ENCODE assay signal across 3 cellular contexts in the genomic region with DNA sequence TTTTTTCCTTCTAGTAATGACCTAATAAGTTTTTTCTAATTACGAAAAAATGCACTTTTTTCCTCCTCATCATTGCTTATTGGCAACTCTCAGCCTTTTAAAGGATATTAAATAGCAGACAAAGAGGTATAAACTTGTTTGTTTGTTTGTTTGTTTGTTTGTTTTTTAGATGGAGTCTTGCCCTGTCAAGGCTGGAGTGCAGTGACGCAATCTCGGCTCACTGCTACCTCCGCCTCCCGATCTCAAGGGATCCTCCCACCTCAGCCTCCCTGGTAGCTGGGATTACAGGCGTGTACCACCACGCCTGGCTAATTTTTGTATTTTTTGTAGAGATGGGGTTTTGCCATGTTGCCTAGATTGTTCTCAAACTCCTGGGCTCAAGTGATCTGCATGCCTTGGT.
A peak's percentile ranks its signal among the peaks of the same experiment; 100 is the strongest.
TF ChIP-seq lines count a peak whose summit lies in the region.

No MANE protein-coding gene starts in this region.

TF ChIP-seq in A549, 52 proteins besides CTCF, POLR2A, EP300 and RAD21:
- no peak for TF ChIP-seq HOXB5 (CRISPR knock-in tag; IDR thresholded peaks at IDR 0.05)
- peak; percentile 25 to 68; a peak in 3 of 4 replicates for TF ChIP-seq CEBPB (IDR thresholded peaks at IDR 0.05)

TF ChIP-seq in GM12878, 131 proteins besides CTCF, POLR2A, EP300 and RAD21:
- TF ChIP-seq RBBP5 (conservative IDR thresholded peaks at IDR 0.05): no peak
- TF ChIP-seq FOXK2 (IDR thresholded peaks at IDR 0.05): no peak
- TF ChIP-seq SREBF2 (IDR thresholded peaks at IDR 0.05; ENCODE audit: low read length): no peak
- TF ChIP-seq NRF1 (conservative IDR thresholded peaks at IDR 0.05; ENCODE audit: low read depth, low read length): no peak
- TF ChIP-seq HDAC6 (IDR thresholded peaks at IDR 0.05; ENCODE audit: unreplicated experiment): no peak
- TF ChIP-seq NKRF (conservative IDR thresholded peaks at IDR 0.05): no peak
- TF ChIP-seq ZNF207 (IDR thresholded peaks at IDR 0.05; ENCODE audit: borderline replicate concordance): no peak
- no peak for TF ChIP-seq SMARCA5 (IDR thresholded peaks at IDR 0.05)
- no peak for TF ChIP-seq ESRRA (IDR thresholded peaks at IDR 0.05; ENCODE audit: low read length)
- TF ChIP-seq BCLAF1 (IDR thresholded peaks at IDR 0.05): no peak
- no peak for TF ChIP-seq NR2C2 (IDR thresholded peaks at IDR 0.05; ENCODE audit: borderline replicate concordance, control insufficient read depth, insufficient read length, low read depth)
- TF ChIP-seq, protein P1, sequence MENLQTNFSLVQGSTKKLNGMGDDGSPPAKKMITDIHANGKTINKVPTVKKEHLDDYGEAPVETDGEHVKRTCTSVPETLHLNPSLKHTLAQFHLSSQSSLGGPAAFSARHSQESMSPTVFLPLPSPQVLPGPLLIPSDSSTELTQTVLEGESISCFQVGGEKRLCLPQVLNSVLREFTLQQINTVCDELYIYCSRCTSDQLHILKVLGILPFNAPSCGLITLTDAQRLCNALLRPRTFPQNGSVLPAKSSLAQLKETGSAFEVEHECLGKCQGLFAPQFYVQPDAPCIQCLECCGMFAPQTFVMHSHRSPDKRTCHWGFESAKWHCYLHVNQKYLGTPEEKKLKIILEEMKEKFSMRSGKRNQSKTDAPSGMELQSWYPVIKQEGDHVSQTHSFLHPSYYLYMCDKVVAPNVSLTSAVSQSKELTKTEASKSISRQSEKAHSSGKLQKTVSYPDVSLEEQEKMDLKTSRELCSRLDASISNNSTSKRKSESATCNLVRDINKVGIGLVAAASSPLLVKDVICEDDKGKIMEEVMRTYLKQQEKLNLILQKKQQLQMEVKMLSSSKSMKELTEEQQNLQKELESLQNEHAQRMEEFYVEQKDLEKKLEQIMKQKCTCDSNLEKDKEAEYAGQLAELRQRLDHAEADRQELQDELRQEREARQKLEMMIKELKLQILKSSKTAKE (IDR thresholded peaks at IDR 0.05; ENCODE audit: low read depth, poor library complexity, severe bottlenecking): no peak
- no peak for TF ChIP-seq SIN3A (IDR thresholded peaks at IDR 0.05; ENCODE audit: low read depth, low read length)
- TF ChIP-seq ASH2L (IDR thresholded peaks at IDR 0.05; ENCODE audit: borderline replicate concordance, low read depth): no peak
- no peak for TF ChIP-seq ZNF217 (IDR thresholded peaks at IDR 0.05)
- TF ChIP-seq IRF4 (IDR thresholded peaks at IDR 0.05; ENCODE audit: low read depth, low read length): no peak
TF ChIP-seq in GM12878: peak in this region for 0.

TF ChIP-seq in HepG2, 621 proteins besides CTCF, POLR2A, EP300 and RAD21:
- peak; percentile 17; the same call in 1 of the 2 replicates for TF ChIP-seq CEBPB (IDR thresholded peaks at IDR 0.05; ENCODE audit: borderline replicate concordance, low read depth, low read length)
- no peak for TF ChIP-seq ZNF552 (CRISPR knock-in tag; IDR thresholded peaks at IDR 0.05; ENCODE audit: borderline replicate concordance)
- no peak for TF ChIP-seq HINFP (CRISPR knock-in tag; IDR thresholded peaks at IDR 0.05; ENCODE audit: low read depth)
- no peak for TF ChIP-seq HCFC1 (IDR thresholded peaks at IDR 0.05; ENCODE audit: low read depth, low read length)
